ENCODE assay signal across 9 cellular contexts in genomic region chr3:183533410-183534132, GRCh38. TPM values are rescaled to one million over a fixed set of nuclear protein-coding genes. Genes with fewer than 3 reads are reported as not detected.
DNase-seq lines count a peak whose midpoint lies in the region; ATAC-seq and TF ChIP-seq lines count a peak whose summit lies in the region.
"Had no signal": no experiment of that assay in that cellular context is flagged by ENCODE, and none has a peak within 500 bp of the region (broad histone marks: within the 10 kb centered on the region; RNA-seq: fewer than 3 reads in every experiment).

No MANE protein-coding gene starts in this region.

- no peaks in the 10 kb centered on the region for H3K36me3 ChIP-seq in transverse colon

- TF ChIP-seq CTCF in transverse colon (IDR thresholded peaks at IDR 0.05), result no peak

- peak overlapping the region in 2 of 4 donors; percentile 40 to 57 for H3K27ac ChIP-seq in transverse colon

- H3K4me1 Mint-ChIP-seq in activated T-cell treated with anti-CD3 and anti-CD28 coated beads, Interleukin-2, amount 50 U/mL, for 72 hours (ENCODE audit: low read depth), result peaks cover 81% of the 10 kb centered on the region
- peaks cover 11 to 16% of the 10 kb centered on the region in 2 donors for H3K4me1 Mint-ChIP-seq in effector memory CD8-positive, alpha-beta T cell (ENCODE audit: low read depth in 2 of 2)

- WGBS in transverse colon (ENCODE audit: low coverage in 1 of 2), 2 donors, result 43 to 51% methylated on average over 10 of the region's 10 CpGs

- no peaks in the 10 kb centered on the region for H3K27me3 ChIP-seq in transverse colon

- DNase-seq in activated T-cell treated with anti-CD3 and anti-CD28 coated beads, Interleukin-2, amount 50 U/mL, for 72 hours, result peak in 1 of 2 donors; percentile 55
- no peak for DNase-seq in activated T-cell treated with anti-CD3 and anti-CD28 coated beads, Interleukin-2, amount 50 U/mL, for 48 hours
- DNase-seq in effector memory CD8-positive, alpha-beta T cell, result no peak
- DNase-seq in transverse colon (peak; percentile 52), NCI-H2196 (lab: John Stamatoyannopoulos, UW; ENCODE audit: unreplicated experiment) (no peak)
- DNase-seq in stimulated activated CD4-positive, alpha-beta T cell treated with anti-CD3 and anti-CD28 coated beads, Interleukin-12 subunit alpha, Interleukin-12 subunit beta, amount 100 ng/mL, for 4 hours, result no peak
- DNase-seq in activated effector memory CD4-positive, alpha-beta T cell treated with Interleukin-2 at 50 U/mL for 16 hours, result no peak
- DNase-seq: effector memory CD4-positive, alpha-beta T cell had no signal

- TF ChIP-seq POLR2A in transverse colon (IDR thresholded peaks at IDR 0.05), result no peak

- no peaks in the 10 kb centered on the region for H3K9me3 ChIP-seq in transverse colon

- intact Hi-C loops in transverse colon (cut with DNase I; ENCODE audit: low total_unique reads), result no loop called here

- H3K36me3 Mint-ChIP-seq in activated T-cell treated with anti-CD3 and anti-CD28 coated beads, Interleukin-2, amount 50 U/mL, for 72 hours (ENCODE audit: insufficient read depth in 2 of 2), result peaks cover 11 to 26% of the 10 kb centered on the region in 2 donors
- no peaks in the 10 kb centered on the region for H3K36me3 Mint-ChIP-seq in effector memory CD8-positive, alpha-beta T cell (ENCODE audit: insufficient read depth)

- H3K4me3 Mint-ChIP-seq in activated T-cell treated with anti-CD3 and anti-CD28 coated beads, Interleukin-2, amount 50 U/mL, for 72 hours, result peak overlapping the region; percentile 58 to 74
- H3K4me3 Mint-ChIP-seq in effector memory CD8-positive, alpha-beta T cell, result no peak overlapping the region

- peaks cover 0 to 4% (median 0%) of the 10 kb centered on the region in 4 donors for H3K4me1 ChIP-seq in transverse colon

- in situ Hi-C loops in transverse colon (cut with MboI; ENCODE audit: low pct_ligation_motif_present in 1 of 4, low pct_unique_long_range_greater_than_20kb in 1 of 4, low sequenced_read_pairs in 3 of 4), result no loop called here

- no peak overlapping the region for H3K4me3 ChIP-seq in transverse colon

- no peaks in the 10 kb centered on the region for H3K27me3 Mint-ChIP-seq in activated T-cell treated with anti-CD3 and anti-CD28 coated beads, Interleukin-2, amount 50 U/mL, for 72 hours (ENCODE audit: low read depth)
- H3K27me3 Mint-ChIP-seq in effector memory CD8-positive, alpha-beta T cell, result no peaks in the 10 kb centered on the region

- TF ChIP-seq EP300 in transverse colon (IDR thresholded peaks at IDR 0.05; ENCODE audit: low read depth), result no peak

- peaks cover 1 to 3% of the 10 kb centered on the region in 2 donors for H3K9me3 Mint-ChIP-seq in activated T-cell treated with anti-CD3 and anti-CD28 coated beads, Interleukin-2, amount 50 U/mL, for 72 hours
- H3K9me3 Mint-ChIP-seq in effector memory CD8-positive, alpha-beta T cell, result no peaks in the 10 kb centered on the region

- peak overlapping the region; percentile 81 for H3K27ac Mint-ChIP-seq in activated T-cell treated with anti-CD3 and anti-CD28 coated beads, Interleukin-2, amount 50 U/mL, for 72 hours
- H3K27ac Mint-ChIP-seq in effector memory CD8-positive, alpha-beta T cell, result peak overlapping the region; percentile 71 to 80

- ATAC-seq in activated T-cell treated with anti-CD3 and anti-CD28 coated beads, Interleukin-2, amount 50 U/mL, for 72 hours (replicated peaks in 1 of 2), result peak; percentile 32 to 83
- peak; percentile 45 for ATAC-seq in HG03378 (IDR thresholded peaks at IDR 0.05; ENCODE audit: unreplicated experiment)
- ATAC-seq in effector memory CD8-positive, alpha-beta T cell (replicated peaks), result no peak

RNA-seq across cellular contexts. Expression of gene KLHL6, which starts 21.9 kb away (rescaled TPM):
- 10 to 100 TPM; 83.5 to 88.8 TPM for total RNA-seq in activated T-cell treated with anti-CD3 and anti-CD28 coated beads, Interleukin-2, amount 50 U/mL, for 72 hours
- total RNA-seq in transverse colon, result 10 to 100 TPM in 1 of 4 donors, 1 to 10 TPM in 2, under 1 TPM in 1; 0.60 to 17.0 (median 2.7) TPM

Comparison
In these comparisons a context has a peak if more than half of its experiments do, and no peak if none do; other contexts are left out.
1. H3K4me3 Mint-ChIP-seq: peak in activated T-cell treated with anti-CD3 and anti-CD28 coated beads, Interleukin-2, amount 50 U/mL, for 72 hours (2 of 2); none in effector memory CD8-positive, alpha-beta T cell (0 of 2).
2. RNA of gene KLHL6, which starts 21.9 kb away (total RNA-seq): 83.5 to 88.8 TPM in activated T-cell treated with anti-CD3 and anti-CD28 coated beads, Interleukin-2, amount 50 U/mL, for 72 hours; 0.60 to 17.0 TPM in transverse colon; every median in the first group is over 4 times any median in the second.